Comparison of ENCODE assay signal across 21 cellular contexts in genomic region chr7:26937306-26937705, GRCh38.
"Had no signal": no experiment of that assay in that cellular context is flagged by ENCODE, and none has a peak within 500 bp of the region (broad histone marks: within the 10 kb centered on the region; RNA-seq: fewer than 3 reads in every experiment).

No MANE protein-coding gene starts in this region.

- H3K36me3 Mint-ChIP-seq: naive B cell; stimulated activated effector memory CD8-positive, alpha-beta T cell treated with anti-CD3 and anti-CD28 coated beads, Interleukin-12 subunit alpha, Interleukin-12 subunit beta, amount 100 ng/mL, for 72 hours; type B pancreatic cell had no signal

- H3K4me3 Mint-ChIP-seq: naive B cell; nephron; stimulated activated effector memory CD8-positive, alpha-beta T cell treated with anti-CD3 and anti-CD28 coated beads, Interleukin-12 subunit alpha, Interleukin-12 subunit beta, amount 100 ng/mL, for 72 hours; type B pancreatic cell had no signal

- H3K27me3 Mint-ChIP-seq: progenitor cell of endocrine pancreas, type B pancreatic cell had no signal

- H3K9me3 ChIP-seq: pancreas, suprapubic skin, thyroid gland had no signal

- H3K27ac Mint-ChIP-seq: naive B cell; progenitor cell of endocrine pancreas; stimulated activated effector memory CD8-positive, alpha-beta T cell treated with anti-CD3 and anti-CD28 coated beads, Interleukin-12 subunit alpha, Interleukin-12 subunit beta, amount 100 ng/mL, for 72 hours; type B pancreatic cell had no signal

- H3K27ac ChIP-seq: coronary artery, heart left ventricle, pancreas, suprapubic skin, thyroid gland had no signal

- H3K4me1 ChIP-seq: heart left ventricle, pancreas, thyroid gland had no signal

- H3K36me3 ChIP-seq: heart left ventricle, pancreas, suprapubic skin, thyroid gland had no signal

- DNase-seq: effector CD4-positive, alpha-beta T cell; foreskin melanocyte; heart left ventricle; hippocampal formation; left colon; left ventricle myocardium superior; mesendoderm; naive B cell; occipital lobe; pancreas; right cardiac atrium; stimulated activated CD4-positive, alpha-beta T cell treated with anti-CD3 and anti-CD28 coated beads, Interleukin-4, amount 100 ng/mL, for 1 hour; stimulated activated CD8-positive, alpha-beta memory T cell treated with anti-CD3 and anti-CD28 coated beads, Interleukin-4, amount 100 ng/mL, for 48 hours; stimulated activated naive CD8-positive, alpha-beta T cell treated with anti-CD3 and anti-CD28 coated beads, Interleukin-15, Interleukin-2, amounts not matched to agents 100 U/mL and 50 U/mL, for 24 hours; thyroid gland had no signal

- H3K27me3 ChIP-seq: pancreas, suprapubic skin, thyroid gland had no signal

- H3K4me3 ChIP-seq: coronary artery, heart left ventricle, pancreas, suprapubic skin, thyroid gland had no signal

- H3K4me1 Mint-ChIP-seq: stimulated activated effector memory CD8-positive, alpha-beta T cell treated with anti-CD3 and anti-CD28 coated beads, Interleukin-12 subunit alpha, Interleukin-12 subunit beta, amount 100 ng/mL, for 72 hours had no signal

- H3K9me3 Mint-ChIP-seq: stimulated activated effector memory CD8-positive, alpha-beta T cell treated with anti-CD3 and anti-CD28 coated beads, Interleukin-12 subunit alpha, Interleukin-12 subunit beta, amount 100 ng/mL, for 72 hours; type B pancreatic cell had no signal
